Comparison of ENCODE assay signal across 8 cellular contexts in genomic region chr4:25030283-25031076, GRCh38. TPM values are rescaled to one million over a fixed set of nuclear protein-coding genes. Genes with fewer than 3 reads are reported as not detected.
DNase-seq lines count a peak whose midpoint lies in the region; ATAC-seq, FAIRE-seq and TF ChIP-seq lines count a peak whose summit lies in the region.

Gene LGI2 (minus strand): TSS chr4:25030946. CDS start chr4:25030693, 253 bp downstream.

- peak in 3 of 4 donors; percentile 70 to 86 (median 81) for ATAC-seq in heart left ventricle
- ATAC-seq in pancreas: peak; percentile 64 to 83 (median 78)
- no peak for ATAC-seq in GM19324 (IDR thresholded peaks at IDR 0.05; ENCODE audit: low FRiP score, unreplicated experiment)
- no peak for ATAC-seq in HG03135 (IDR thresholded peaks at IDR 0.05; ENCODE audit: unreplicated experiment)
- ATAC-seq in HG03196 (IDR thresholded peaks at IDR 0.05; ENCODE audit: unreplicated experiment): no peak

- no peak for TF ChIP-seq EP300 in SK-N-SH (IDR thresholded peaks at IDR 0.05; ENCODE audit: borderline replicate concordance in 1 of 2, low read depth in 1 of 2, low read length in 1 of 2)

- POLR2A ChIA-PET in SK-N-SH (lab: Yijun Ruan, JAX): no interaction called here

- intact Hi-C loops in heart left ventricle (cut with DNase I): loop anchor here in 3 of 10 donors (5.0 to 10.0 kb wide), 4 partner anchors 47 to 116 kb away; partner anchors contain the start of gene CCDC149 (in 1 of the 3)
- intact Hi-C loops in pancreas (cut with DNase I): no loop called here

- H4K20me1 ChIP-seq in SK-N-SH (ENCODE audit: insufficient read depth): no peaks in the 10 kb centered on the region

- no peaks in the 10 kb centered on the region for H3K9me3 ChIP-seq in SK-N-SH
- H3K9me3 ChIP-seq in heart left ventricle: no peaks in the 10 kb centered on the region
- no peaks in the 10 kb centered on the region for H3K9me3 ChIP-seq in pancreas

- no peak within 1 kb of the TSS for H2AFZ ChIP-seq in SK-N-SH (ENCODE audit: low read depth)

- FAIRE-seq in pancreas (lab: Jason Lieb, UNC): no peak

- no peaks in the 10 kb centered on the region for H3F3A ChIP-seq in SK-N-SH (replicated peaks; ENCODE audit: insufficient read depth)

- H3K9me2 ChIP-seq in SK-N-SH: no peaks in the 10 kb centered on the region

- H3K27me3 ChIP-seq in SK-N-SH (ENCODE audit: insufficient read depth) (peaks cover 69% of the 10 kb centered on the region), heart left ventricle (peaks cover 0 to 39% (median 0%) of the 10 kb centered on the region in 9 donors), pancreas (no peaks in the 10 kb centered on the region)

- peak within 1 kb of the TSS; percentile 85 for H3K4me2 ChIP-seq in SK-N-SH

- no peaks in the 10 kb centered on the region for H3K36me3 ChIP-seq in SK-N-SH (replicated peaks in 1 of 2; ENCODE audit: control insufficient read depth in 1 of 2, insufficient read depth in 2 of 2, low read length in 1 of 2)
- H3K36me3 ChIP-seq in heart left ventricle: no peaks in the 10 kb centered on the region
- no peaks in the 10 kb centered on the region for H3K36me3 ChIP-seq in pancreas

- H3K27ac ChIP-seq in SK-N-SH (ENCODE audit: low read depth in 2 of 2, low read length in 1 of 2) (no peak within 1 kb of the TSS), heart left ventricle (peak within 1 kb of the TSS in 7 of 12 donors; percentile 14 to 70 (median 54)), pancreas (no peak within 1 kb of the TSS)

- TF ChIP-seq POLR2A in heart left ventricle (IDR thresholded peaks at IDR 0.05): no peak

- no peak for TF ChIP-seq RAD21 in SK-N-SH (IDR thresholded peaks at IDR 0.05; ENCODE audit: low read length)

- H3K4me1 ChIP-seq in SK-N-SH (ENCODE audit: control insufficient read depth in 1 of 2, insufficient read depth in 2 of 2, low read depth in 1 of 2, low read length in 1 of 2) (no peaks in the 10 kb centered on the region; a peak in 1 of 4 replicates), heart left ventricle (peaks cover 0 to 16% (median 4%) of the 10 kb centered on the region in 12 donors), pancreas (peaks cover 0 to 2% (median 0%) of the 10 kb centered on the region in 3 donors)

- H3K4me3 ChIP-seq in SK-N-SH (ENCODE audit: low read depth in 2 of 2, low read length in 1 of 2) (peak within 1 kb of the TSS; percentile 33 to 49), heart left ventricle (peak within 1 kb of the TSS; percentile 37 to 76 (median 61)), pancreas (peak within 1 kb of the TSS; percentile 15 to 54 (median 43))

- DNase-seq in NCI-H345 (lab: John Stamatoyannopoulos, UW): peak; percentile 42
- no peak for DNase-seq in NCI-H345 treated with DMSO at 0.1 percent for 48 hours (lab: John Stamatoyannopoulos, UW; ENCODE audit: unreplicated experiment)
- peak; percentile 79 for DNase-seq in SK-N-SH
- peak; percentile 58 to 77 (median 67) for DNase-seq in heart left ventricle
- peak; percentile 30 to 83 (median 54) for DNase-seq in pancreas

- no CpG with 5 or more reads among the region's 92 CpGs for WGBS in SK-N-SH (ENCODE audit: low lambda C conversion rate)
- 0 to 1% (median 1%) methylated on average over 15 to 92 of the region's 92 CpGs for WGBS in heart left ventricle, 4 donors
- 1 to 2% methylated on average over 53 to 92 of the region's 92 CpGs for WGBS in pancreas, 2 donors

- TF ChIP-seq CTCF in SK-N-SH (IDR thresholded peaks at IDR 0.05) (no peak), heart left ventricle (IDR thresholded peaks at IDR 0.05) (no peak), pancreas (IDR thresholded peaks at IDR 0.05) (no peak)

- CTCF ChIA-PET in SK-N-SH (lab: Yijun Ruan, JAX): no interaction called here

- no peaks in the 10 kb centered on the region for H3K79me2 ChIP-seq in SK-N-SH (ENCODE audit: insufficient read depth)

- H3K9ac ChIP-seq in SK-N-SH: no peak within 1 kb of the TSS

TF ChIP-seq in SK-N-SH, 30 proteins besides CTCF, POLR2A, EP300 and RAD21:
- TF ChIP-seq TCF12 (IDR thresholded peaks at IDR 0.05) (no peak), RCOR1 (IDR thresholded peaks at IDR 0.05; ENCODE audit: low read length) (no peak)

RNA-seq across cellular contexts. Expression of gene LGI2, which starts in this region (rescaled TPM):
- polyA plus RNA-seq in SK-N-SH (2012; rRNA removed) (not detected in 2 replicates), heart left ventricle (1 to 10 TPM in 1 of 2 donors, under 1 TPM in 1; 0.88 to 1.3 TPM), pancreas (under 1 TPM; 0.38 to 0.72 TPM)
- polyA plus RNA-seq in SK-N-SH (2012; cell fraction: cytosol; rRNA removed): 0.04 TPM in 1 of 2 replicates, not detected in the other
- polyA plus RNA-seq in SK-N-SH (2012; cell fraction: nucleus; rRNA removed): 0.02 TPM in 1 of 2 replicates, not detected in the other
- total RNA-seq in heart left ventricle (10 to 100 TPM in 1 of 9 donors, 1 to 10 TPM in 7, under 1 TPM in 1; 0.50 to 10.6 (median 2.7) TPM), pancreas (1 to 10 TPM in 2 of 6 donors, under 1 TPM in 4; 0.22 to 1.7 (median 0.73) TPM)

Comparison
In these comparisons a context has a peak if more than half of its experiments do, and no peak if none do; other contexts are left out.
1. Peak in DNase-seq, H3K4me3 ChIP-seq and H3K4me2 ChIP-seq in SK-N-SH; RNA of the gene not detected or under 1 TPM.
2. H3K27ac ChIP-seq: peak in heart left ventricle (7 of 12); none in SK-N-SH (0 of 2) and pancreas (0 of 4).
3. ATAC-seq: peak in heart left ventricle (3 of 4) and pancreas (4 of 4); none in GM19324 (single experiment), HG03135 (single experiment) and HG03196 (single experiment).
4. Peak in every context shown above with its lines, with median percentiles within 50 percentile points of each other: H3K4me3 ChIP-seq.